Comparison of ENCODE assay signal across 2 cellular contexts in genomic region chr9:128222026-128222425, GRCh38.
TF ChIP-seq lines count a peak whose summit lies in the region.

No MANE protein-coding gene starts in this region.

TF ChIP-seq in SK-N-SH, 30 proteins besides CTCF, POLR2A, EP300 and RAD21:
- no peak for TF ChIP-seq ZBTB33 (IDR thresholded peaks at IDR 0.05; ENCODE audit: borderline replicate concordance, low read depth)
- TF ChIP-seq IRF3 (IDR thresholded peaks at IDR 0.05; ENCODE audit: low read depth, low read length), result no peak
- no peak for TF ChIP-seq JUND (IDR thresholded peaks at IDR 0.05)
- no peak for TF ChIP-seq POLR2AphosphoS5 (IDR thresholded peaks at IDR 0.05; ENCODE audit: low read depth, low read length)
- TF ChIP-seq EZH2phosphoT487 (IDR thresholded peaks at IDR 0.05; ENCODE audit: borderline replicate concordance, low read depth), result no peak
- no peak for TF ChIP-seq CHD2 (IDR thresholded peaks at IDR 0.05; ENCODE audit: low read length, partially characterized antibody)
- TF ChIP-seq GABPA (IDR thresholded peaks at IDR 0.05; ENCODE audit: low read depth), result no peak
- no peak for TF ChIP-seq FOXJ3 (CRISPR knock-in tag; IDR thresholded peaks at IDR 0.05)
- TF ChIP-seq USF1 (IDR thresholded peaks at IDR 0.05; ENCODE audit: borderline replicate concordance, low read depth), result no peak
- no peak for TF ChIP-seq USF2 (IDR thresholded peaks at IDR 0.05; ENCODE audit: borderline replicate concordance, low read depth, low read length)
- TF ChIP-seq SMC3 (IDR thresholded peaks at IDR 0.05; ENCODE audit: low read depth, low read length), result no peak
- no peak for TF ChIP-seq REST (IDR thresholded peaks at IDR 0.05; ENCODE audit: low read depth, low read length)
- TF ChIP-seq TAF1 (IDR thresholded peaks at IDR 0.05; ENCODE audit: borderline replicate concordance, low read depth, low read length), result no peak
- TF ChIP-seq RXRA (IDR thresholded peaks at IDR 0.05; ENCODE audit: borderline replicate concordance, low read depth), result no peak
- TF ChIP-seq TEAD4 (IDR thresholded peaks at IDR 0.05; ENCODE audit: borderline replicate concordance, insufficient read depth), result no peak
- no peak for TF ChIP-seq RFX5 (IDR thresholded peaks at IDR 0.05; ENCODE audit: low read length)
- TF ChIP-seq MAX (IDR thresholded peaks at IDR 0.05; ENCODE audit: low read depth), result no peak

TF ChIP-seq in SK-N-SH treated with all-trans-retinoic acid at 6 μM for 48 hours, 23 proteins besides CTCF, POLR2A, EP300 and RAD21 (continued from another document):
- TF ChIP-seq CREB5 (CRISPR knock-in tag; IDR thresholded peaks at IDR 0.05; ENCODE audit: low read depth), result no peak
- no peak for TF ChIP-seq CSDC2 (CRISPR knock-in tag; IDR thresholded peaks at IDR 0.05)
